In genomic region chr3:61730058-61730457, GRCh38 we compare ENCODE assay signal across 23 cellular contexts.
DNase-seq lines count a peak whose midpoint lies in the region; ATAC-seq and TF ChIP-seq lines count a peak whose summit lies in the region.
"Had no signal": no experiment of that assay in that cellular context is flagged by ENCODE, and none has a peak within 500 bp of the region (broad histone marks: within the 10 kb centered on the region; RNA-seq: fewer than 3 reads in every experiment).

No MANE protein-coding gene starts in this region.

- peaks cover 59% of the 10 kb centered on the region for H3K4me1 Mint-ChIP-seq in GM23338
- peaks cover 76% of the 10 kb centered on the region for H3K4me1 Mint-ChIP-seq in WTC11
- H3K4me1 Mint-ChIP-seq: activated CD4-positive, alpha-beta T cell treated with anti-CD3 and anti-CD28 coated beads for 36 hours; activated naive CD4-positive, alpha-beta T cell treated with anti-CD3 and anti-CD28 coated beads, Interleukin-2, amount 50 U/mL, for 24 hours; CD8-positive, alpha-beta memory T cell had no signal

- CTCF ChIA-PET in WTC11 (lab: Charles Lee) = no interaction called here

- WGBS in right lobe of liver (ENCODE audit: insufficient coverage, low coverage, low lambda C conversion rate, missing lambda C conversion rate) = 53% methylated on average over 3 of the region's 4 CpGs

- no peak for TF ChIP-seq POLR2A in right lobe of liver (IDR thresholded peaks at IDR 0.05)

- DNase-seq in GM23338 (ENCODE audit: low spot score) (no peak), WTC11 (ENCODE audit: low spot score) (no peak), right lobe of liver (no peak), NCI-H510A treated with DMSO at 0.1 percent for 48 hours (lab: John Stamatoyannopoulos, UW) (no peak), NCI-H2081 treated with DMSO at 0.1 percent for 48 hours (lab: John Stamatoyannopoulos, UW) (no peak), nucleus accumbens (lab: John Stamatoyannopoulos, UW) (no peak)
- DNase-seq: activated CD4-positive, alpha-beta T cell treated with anti-CD3 and anti-CD28 coated beads for 36 hours; activated T-cell treated with anti-CD3 and anti-CD28 coated beads, Interleukin-2, amount 50 U/mL, for 72 hours; AML-193; CD8-positive, alpha-beta memory T cell; DMS79; effector memory CD8-positive, alpha-beta T cell; head of caudate nucleus; NCI-H187; NCI-H226; stimulated activated CD4-positive, alpha-beta T cell treated with anti-CD3 and anti-CD28 coated beads, Interleukin-2, amount 100 ng/mL, for 48 hours; stimulated activated naive CD8-positive, alpha-beta T cell treated with anti-CD3 and anti-CD28 coated beads, Interleukin-15, Interleukin-2, amounts not matched to agents 100 U/mL and 50 U/mL, for 24 hours; SW 1271; tibial artery had no signal

- H3K4me2 ChIP-seq in GM23338 = no peak overlapping the region
- peak overlapping the region; percentile 9 for H3K4me2 ChIP-seq in skeletal muscle satellite cell (ENCODE audit: low read length)

- TF ChIP-seq CTCF in GM23338 (conservative IDR thresholded peaks at IDR 0.05; ENCODE audit: low read depth in 2 of 2) (no peak), WTC11 (IDR thresholded peaks at IDR 0.05) (no peak), right lobe of liver (IDR thresholded peaks at IDR 0.05) (no peak)

- no peaks in the 10 kb centered on the region for H3K9me2 ChIP-seq in GM23338 (ENCODE audit: insufficient read depth)

- H3K27ac ChIP-seq in GM23338 (ENCODE audit: low read depth) (no peak overlapping the region), right lobe of liver (peak overlapping the region in 2 of 3 donors; percentile 1 to 33)
- H3K27ac ChIP-seq: tibial artery had no signal

- H3K9ac ChIP-seq in skeletal muscle satellite cell (ENCODE audit: low read depth, low read length) = no peak overlapping the region

- H3F3A ChIP-seq in GM23338 (replicated peaks; ENCODE audit: low read depth) = no peaks in the 10 kb centered on the region

- H3K27ac Mint-ChIP-seq in GM23338 (peak overlapping the region; percentile 58), WTC11 (peak overlapping the region; percentile 76)
- H3K27ac Mint-ChIP-seq: activated CD4-positive, alpha-beta T cell treated with anti-CD3 and anti-CD28 coated beads for 36 hours; activated naive CD4-positive, alpha-beta T cell treated with anti-CD3 and anti-CD28 coated beads, Interleukin-2, amount 50 U/mL, for 24 hours; activated T-cell treated with anti-CD3 and anti-CD28 coated beads, Interleukin-2, amount 50 U/mL, for 72 hours; CD8-positive, alpha-beta memory T cell; effector memory CD8-positive, alpha-beta T cell had no signal

- H4K20me1 ChIP-seq in GM23338 (replicated peaks; ENCODE audit: insufficient read depth) = peaks cover 11% of the 10 kb centered on the region; the same call in 1 of the 2 replicates

- H3K27me3 Mint-ChIP-seq in GM23338 (ENCODE audit: insufficient read depth, low read depth, poor library complexity) (peaks cover 2% of the 10 kb centered on the region), WTC11 (ENCODE audit: low read depth) (no peaks in the 10 kb centered on the region)
- H3K27me3 Mint-ChIP-seq: activated naive CD4-positive, alpha-beta T cell treated with anti-CD3 and anti-CD28 coated beads, Interleukin-2, amount 50 U/mL, for 24 hours; effector memory CD8-positive, alpha-beta T cell had no signal

- H3K4me3 Mint-ChIP-seq in GM23338 = no peak overlapping the region
- no peak overlapping the region for H3K4me3 Mint-ChIP-seq in WTC11
- H3K4me3 Mint-ChIP-seq: activated CD4-positive, alpha-beta T cell treated with anti-CD3 and anti-CD28 coated beads for 36 hours; activated naive CD4-positive, alpha-beta T cell treated with anti-CD3 and anti-CD28 coated beads, Interleukin-2, amount 50 U/mL, for 24 hours; activated T-cell treated with anti-CD3 and anti-CD28 coated beads, Interleukin-2, amount 50 U/mL, for 72 hours; CD8-positive, alpha-beta memory T cell; effector memory CD8-positive, alpha-beta T cell had no signal

- H3K27me3 ChIP-seq in GM23338 (ENCODE audit: insufficient read depth) = no peaks in the 10 kb centered on the region
- H3K27me3 ChIP-seq in right lobe of liver = no peaks in the 10 kb centered on the region
- H3K27me3 ChIP-seq in skeletal muscle satellite cell (ENCODE audit: control insufficient read depth, insufficient read depth, low read length) = no peaks in the 10 kb centered on the region
- H3K27me3 ChIP-seq: ovary, tibial artery had no signal

- ATAC-seq in GM23338 = peak; percentile 21; the same call in 2 of the 3 replicates
- ATAC-seq in WTC11 = no peak
- ATAC-seq in right lobe of liver = peak in 2 of 4 donors; percentile 16 to 33
- ATAC-seq: activated CD4-positive, alpha-beta T cell treated with anti-CD3 and anti-CD28 coated beads for 36 hours; activated T-cell treated with anti-CD3 and anti-CD28 coated beads, Interleukin-2, amount 50 U/mL, for 72 hours; effector memory CD8-positive, alpha-beta T cell; stimulated activated naive CD8-positive, alpha-beta T cell treated with anti-CD3 and anti-CD28 coated beads, Interleukin-15, Interleukin-2, amounts not matched to agents 100 U/mL and 50 U/mL, for 24 hours had no signal

- peaks cover 97% of the 10 kb centered on the region for H3K79me2 ChIP-seq in GM23338 (replicated peaks; ENCODE audit: insufficient read depth)

- intact Hi-C loops in right lobe of liver (cut with DNase I) = no loop called here

- H3K4me1 ChIP-seq in GM23338 (ENCODE audit: insufficient read depth) (peaks cover 61% of the 10 kb centered on the region), right lobe of liver (peaks cover 0 to 28% (median 6%) of the 10 kb centered on the region in 4 donors), skeletal muscle satellite cell (ENCODE audit: control insufficient read depth, insufficient read depth, low read length) (peaks cover 18% of the 10 kb centered on the region)

- H2AFZ ChIP-seq in GM23338 = no peak overlapping the region

- POLR2A ChIA-PET in WTC11 (lab: Charles Lee) = no interaction called here

- H3K36me3 Mint-ChIP-seq in GM23338 (ENCODE audit: low read depth) = no peaks in the 10 kb centered on the region
- H3K36me3 Mint-ChIP-seq in WTC11 = no peaks in the 10 kb centered on the region
- H3K36me3 Mint-ChIP-seq: activated naive CD4-positive, alpha-beta T cell treated with anti-CD3 and anti-CD28 coated beads, Interleukin-2, amount 50 U/mL, for 24 hours; CD8-positive, alpha-beta memory T cell had no signal

- H3K4me3 ChIP-seq in GM23338 (no peak overlapping the region), right lobe of liver (no peak overlapping the region), skeletal muscle satellite cell (ENCODE audit: low read length) (no peak overlapping the region)
- H3K4me3 ChIP-seq: ovary, skin epidermis, tibial artery had no signal

- H3K9me3 Mint-ChIP-seq in GM23338 = no peaks in the 10 kb centered on the region
- H3K9me3 Mint-ChIP-seq in WTC11 = no peaks in the 10 kb centered on the region
- H3K9me3 Mint-ChIP-seq: activated naive CD4-positive, alpha-beta T cell treated with anti-CD3 and anti-CD28 coated beads, Interleukin-2, amount 50 U/mL, for 24 hours; activated T-cell treated with anti-CD3 and anti-CD28 coated beads, Interleukin-2, amount 50 U/mL, for 72 hours had no signal

- H3K36me3 ChIP-seq in GM23338 (ENCODE audit: insufficient read depth) = no peaks in the 10 kb centered on the region
- H3K36me3 ChIP-seq in right lobe of liver = no peaks in the 10 kb centered on the region
- H3K36me3 ChIP-seq in skeletal muscle satellite cell (ENCODE audit: insufficient read depth, low read length) = no peaks in the 10 kb centered on the region
- H3K36me3 ChIP-seq: ovary, tibial artery had no signal

- no peaks in the 10 kb centered on the region for H3K9me3 ChIP-seq in right lobe of liver
- no peaks in the 10 kb centered on the region for H3K9me3 ChIP-seq in skeletal muscle satellite cell (replicated peaks; ENCODE audit: low read length)
- H3K9me3 ChIP-seq: ovary, tibial artery had no signal

TF ChIP-seq in GM23338, 12 proteins besides CTCF, POLR2A, EP300 and RAD21 (continues in another document):
- TF ChIP-seq STAT1 (IDR thresholded peaks at IDR 0.05; ENCODE audit: unreplicated experiment) (no peak), ZNF331 (CRISPR knock-in tag; IDR thresholded peaks at IDR 0.05; ENCODE audit: low read depth) (no peak), CREB1 (CRISPR knock-in tag; IDR thresholded peaks at IDR 0.05; ENCODE audit: low read depth) (no peak), POLR2AphosphoS5 (IDR thresholded peaks at IDR 0.05; ENCODE audit: low read depth) (no peak)

TF ChIP-seq in WTC11, 78 proteins besides CTCF, POLR2A, EP300 and RAD21 (continues in another document):
- TF ChIP-seq, protein P1, sequence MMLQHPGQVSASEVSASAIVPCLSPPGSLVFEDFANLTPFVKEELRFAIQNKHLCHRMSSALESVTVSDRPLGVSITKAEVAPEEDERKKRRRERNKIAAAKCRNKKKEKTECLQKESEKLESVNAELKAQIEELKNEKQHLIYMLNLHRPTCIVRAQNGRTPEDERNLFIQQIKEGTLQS (CRISPR knock-in tag; conservative IDR thresholded peaks at IDR 0.05) = no peak
- TF ChIP-seq ESRRA (CRISPR knock-in tag; IDR thresholded peaks at IDR 0.05; ENCODE audit: borderline replicate concordance) = no peak
- TF ChIP-seq RORB (CRISPR knock-in tag; IDR thresholded peaks at IDR 0.05) = no peak
